10 cellular contexts compared by ENCODE assay signal in genomic region chr3:141426404-141427034, GRCh38. TPM values are rescaled to one million over a fixed set of nuclear protein-coding genes. Genes with fewer than 3 reads are reported as not detected.
DNase-seq lines count a peak whose midpoint lies in the region; ATAC-seq, FAIRE-seq and TF ChIP-seq lines count a peak whose summit lies in the region.
"Had no signal": no experiment of that assay in that cellular context is flagged by ENCODE, and none has a peak within 500 bp of the region (broad histone marks: within the 10 kb centered on the region; RNA-seq: fewer than 3 reads in every experiment).

No MANE protein-coding gene starts in this region.

- H2AFZ ChIP-seq in astrocyte (ENCODE audit: low read depth, low read length) = no peak overlapping the region

- H3K9me3 Mint-ChIP-seq in astrocyte (ENCODE audit: unreplicated experiment) = no peaks in the 10 kb centered on the region
- no peaks in the 10 kb centered on the region for H3K9me3 Mint-ChIP-seq in CD8-positive, alpha-beta T cell

- intact Hi-C loops in sciatic nerve (cut with DNase I) = no loop called here
- intact Hi-C loops in CD8-positive, alpha-beta T cell (cut with DNase I, micrococcal nuclease) = no loop called here

- peaks cover 30% of the 10 kb centered on the region for H3K4me1 ChIP-seq in astrocyte (ENCODE audit: insufficient read depth, low read length)
- peaks cover 4 to 84% of the 10 kb centered on the region in 2 donors for H3K4me1 ChIP-seq in right atrium auricular region
- no peaks in the 10 kb centered on the region for H3K4me1 ChIP-seq in CD8-positive, alpha-beta T cell (ENCODE audit: insufficient read depth, low read length)

- peaks cover 87% of the 10 kb centered on the region for H3K79me2 ChIP-seq in astrocyte (ENCODE audit: insufficient read depth, low read length)

- H3K36me3 Mint-ChIP-seq in astrocyte (ENCODE audit: low read depth, unreplicated experiment) = peaks cover 10% of the 10 kb centered on the region
- H3K36me3 Mint-ChIP-seq in CD8-positive, alpha-beta T cell = peaks cover 56% of the 10 kb centered on the region

- peak overlapping the region; percentile 27 for H3K4me3 Mint-ChIP-seq in astrocyte (ENCODE audit: unreplicated experiment)
- no peak overlapping the region for H3K4me3 Mint-ChIP-seq in CD8-positive, alpha-beta T cell

- DNase-seq in EL (peak; percentile 64), astrocyte (ENCODE audit: low read depth) (peak; percentile 75), right atrium auricular region (ENCODE audit: low spot score) (peak; percentile 87), sciatic nerve (ENCODE audit: low spot score) (peak; percentile 92), hepatic stellate cell (ENCODE audit: low spot score) (no peak)
- DNase-seq in CD8-positive, alpha-beta T cell = no peak
- DNase-seq: NCI-H187 had no signal

- CTCF ChIA-PET in CD8-positive, alpha-beta T cell (lab: Charles Lee) = interaction anchor here (0.8 to 2.8 kb wide), 6 partner anchors 12 to 66 kb away, joined by 3 to 16 read pairs (median 4); no protein-coding TSS in a partner anchor

- peak overlapping the region; percentile 1 for H3K27ac Mint-ChIP-seq in astrocyte (ENCODE audit: unreplicated experiment)
- no peak overlapping the region for H3K27ac Mint-ChIP-seq in CD8-positive, alpha-beta T cell

- H3K4me3 ChIP-seq in astrocyte (ENCODE audit: insufficient read depth, low read depth, low read length) = no peak overlapping the region
- H3K4me3 ChIP-seq in right atrium auricular region = no peak overlapping the region
- no peak overlapping the region for H3K4me3 ChIP-seq in CD8-positive, alpha-beta T cell (ENCODE audit: low read depth, low read length)

- TF ChIP-seq CTCF in astrocyte (IDR thresholded peaks at IDR 0.05; ENCODE audit: insufficient read depth, low read depth, low read length) (no peak), right atrium auricular region (IDR thresholded peaks at IDR 0.05) (no peak)
- no peak for TF ChIP-seq CTCF in CD8-positive, alpha-beta T cell (IDR thresholded peaks at IDR 0.05)

- peak overlapping the region; percentile 27 for H3K4me2 ChIP-seq in astrocyte (ENCODE audit: low read length)

- H3K36me3 ChIP-seq in astrocyte (ENCODE audit: insufficient read depth, low read length) = peaks cover 20% of the 10 kb centered on the region
- peaks cover 21% of the 10 kb centered on the region for H3K36me3 ChIP-seq in right atrium auricular region
- peaks cover 3% of the 10 kb centered on the region for H3K36me3 ChIP-seq in CD8-positive, alpha-beta T cell (ENCODE audit: insufficient read depth, low read length)

- H3K27ac ChIP-seq in astrocyte (ENCODE audit: low read depth, low read length) = peak overlapping the region; percentile 40
- peak overlapping the region; percentile 77 to 79 for H3K27ac ChIP-seq in right atrium auricular region
- no peak overlapping the region for H3K27ac ChIP-seq in CD8-positive, alpha-beta T cell (ENCODE audit: low read depth, low read length)

- peak overlapping the region; percentile 28 for H3K9ac ChIP-seq in astrocyte (ENCODE audit: low read length)

- no peak for FAIRE-seq in astrocyte (lab: Jason Lieb, UNC)
- FAIRE-seq: GM12891 had no signal

- peaks cover 21% of the 10 kb centered on the region for H3K4me1 Mint-ChIP-seq in astrocyte (ENCODE audit: low read depth, unreplicated experiment)
- peaks cover 37% of the 10 kb centered on the region for H3K4me1 Mint-ChIP-seq in CD8-positive, alpha-beta T cell (ENCODE audit: low read depth)

- H3K9me3 ChIP-seq in astrocyte (ENCODE audit: insufficient read depth, low read depth, low read length) (no peaks in the 10 kb centered on the region), right atrium auricular region (no peaks in the 10 kb centered on the region)
- H3K9me3 ChIP-seq in CD8-positive, alpha-beta T cell (ENCODE audit: low read length) = no peaks in the 10 kb centered on the region

- POLR2A ChIA-PET in CD8-positive, alpha-beta T cell (lab: Charles Lee) = interaction anchor here (0.6 kb wide), 1 partner anchor 41 kb away, joined by 3 read pairs; no protein-coding TSS in a partner anchor

- no peaks in the 10 kb centered on the region for H3K27me3 Mint-ChIP-seq in astrocyte (ENCODE audit: low read depth, unreplicated experiment)
- H3K27me3 Mint-ChIP-seq in CD8-positive, alpha-beta T cell (ENCODE audit: low read depth) = no peaks in the 10 kb centered on the region

- H3K27me3 ChIP-seq in astrocyte (ENCODE audit: insufficient read depth, low read length) = no peaks in the 10 kb centered on the region
- no peaks in the 10 kb centered on the region for H3K27me3 ChIP-seq in right atrium auricular region
- no peaks in the 10 kb centered on the region for H3K27me3 ChIP-seq in CD8-positive, alpha-beta T cell (ENCODE audit: insufficient read depth, low read length)

- H4K20me1 ChIP-seq in astrocyte (ENCODE audit: insufficient read depth, low read length) = peaks cover 9% of the 10 kb centered on the region

- ATAC-seq in sciatic nerve (peak; percentile 87), HG03378 (IDR thresholded peaks at IDR 0.05; ENCODE audit: unreplicated experiment) (no peak), HG03108 (IDR thresholded peaks at IDR 0.05; ENCODE audit: unreplicated experiment) (no peak)
- no peak for ATAC-seq in CD8-positive, alpha-beta T cell

RNA-seq across cellular contexts. Expression of gene ZBTB38, which starts 58.2 kb away (rescaled TPM):
- total RNA-seq in astrocyte = 57.6 and 60.7 TPM in 2 replicates
- 100 to 1,000 TPM; 120 to 127 TPM for total RNA-seq in right atrium auricular region
- total RNA-seq in sciatic nerve = 117 TPM
- 10 to 100 TPM; 22.7 to 24.3 TPM for total RNA-seq in CD8-positive, alpha-beta T cell

Comparison
In these comparisons a context has a peak if more than half of its experiments do, and no peak if none do; other contexts are left out.
1. DNase-seq: peak in EL (single experiment), astrocyte (single experiment), right atrium auricular region (single experiment) and sciatic nerve (single experiment); none in CD8-positive, alpha-beta T cell (0 of 7) and hepatic stellate cell (single experiment).